ENCODE assay signal across 8 cellular contexts in genomic region chr20:41618807-41619294, GRCh38. TPM values are rescaled to one million over a fixed set of nuclear protein-coding genes. Genes with fewer than 3 reads are reported as not detected.
DNase-seq lines count a peak whose midpoint lies in the region; ATAC-seq and TF ChIP-seq lines count a peak whose summit lies in the region.

No MANE protein-coding gene starts in this region.

- peak overlapping the region; percentile 93 for H3K27ac Mint-ChIP-seq in CD4-positive, alpha-beta T cell
- H3K27ac Mint-ChIP-seq in activated CD8-positive, alpha-beta T cell treated with anti-CD3 and anti-CD28 coated beads for 36 hours: no peak overlapping the region

- H3K4me3 ChIP-seq in HL-60 (replicated peaks; ENCODE audit: insufficient read depth, low read length) (peak overlapping the region; percentile 85), iPS DF 6.9 (ENCODE audit: low read length) (peak overlapping the region; percentile 42; the same call in 1 of the 2 replicates), skeletal muscle cell (ENCODE audit: low read depth, low read length) (peak overlapping the region; percentile 77)

- H3K36me3 ChIP-seq in iPS DF 6.9 (ENCODE audit: control insufficient read depth, insufficient read depth, low read length): no peaks in the 10 kb centered on the region

- DNase-seq in CD4-positive, alpha-beta T cell: peak in 1 of 10 experiments; percentile 3
- DNase-seq in HL-60 (ENCODE audit: low read depth in 1 of 2, low spot score in 1 of 2) (no peak), iPS DF 6.9 (ENCODE audit: low read depth, low spot score) (no peak), skeletal muscle cell (ENCODE audit: low read depth) (no peak), DMS153 (lab: John Stamatoyannopoulos, UW) (no peak)
- no peak for DNase-seq in activated CD8-positive, alpha-beta T cell treated with anti-CD3 and anti-CD28 coated beads for 36 hours

- CTCF ChIA-PET in CD4-positive, alpha-beta T cell (lab: Charles Lee): interaction anchor here (1.1 kb wide), 1 partner anchor 74 kb away, joined by 4 read pairs; no protein-coding TSS in a partner anchor
- CTCF ChIA-PET in activated CD8-positive, alpha-beta T cell treated with anti-CD3 and anti-CD28 coated beads for 36 hours (lab: Charles Lee): interaction anchor here (0.8 to 0.9 kb wide), 2 partner anchors 22 to 74 kb away, joined by 3 to 4 read pairs; no protein-coding TSS in a partner anchor

- H3K27me3 Mint-ChIP-seq in CD4-positive, alpha-beta T cell: no peaks in the 10 kb centered on the region
- no peaks in the 10 kb centered on the region for H3K27me3 Mint-ChIP-seq in activated CD8-positive, alpha-beta T cell treated with anti-CD3 and anti-CD28 coated beads for 36 hours

- H3K4me1 Mint-ChIP-seq in CD4-positive, alpha-beta T cell (ENCODE audit: low read depth): peaks cover 48% of the 10 kb centered on the region
- peaks cover 37% of the 10 kb centered on the region for H3K4me1 Mint-ChIP-seq in activated CD8-positive, alpha-beta T cell treated with anti-CD3 and anti-CD28 coated beads for 36 hours (ENCODE audit: low read depth)

- H3K27me3 ChIP-seq in CD4-positive, alpha-beta T cell (ENCODE audit: control insufficient read depth, insufficient read depth, low read length): no peaks in the 10 kb centered on the region
- no peaks in the 10 kb centered on the region for H3K27me3 ChIP-seq in HL-60 (ENCODE audit: insufficient read depth, poor library complexity, severe bottlenecking)
- no peaks in the 10 kb centered on the region for H3K27me3 ChIP-seq in iPS DF 6.9 (ENCODE audit: control insufficient read depth, insufficient read depth, low read length)

- H3K36me3 Mint-ChIP-seq in CD4-positive, alpha-beta T cell (ENCODE audit: low read depth): peaks cover 11% of the 10 kb centered on the region
- no peaks in the 10 kb centered on the region for H3K36me3 Mint-ChIP-seq in activated CD8-positive, alpha-beta T cell treated with anti-CD3 and anti-CD28 coated beads for 36 hours (ENCODE audit: low read depth)

- no peaks in the 10 kb centered on the region for H3K9me3 Mint-ChIP-seq in CD4-positive, alpha-beta T cell
- H3K9me3 Mint-ChIP-seq in activated CD8-positive, alpha-beta T cell treated with anti-CD3 and anti-CD28 coated beads for 36 hours: no peaks in the 10 kb centered on the region

- no peaks in the 10 kb centered on the region for H3K9me3 ChIP-seq in CD4-positive, alpha-beta T cell (ENCODE audit: control insufficient read depth, low read length)
- no peaks in the 10 kb centered on the region for H3K9me3 ChIP-seq in iPS DF 6.9 (ENCODE audit: control insufficient read depth, insufficient read depth, low read length)

- no peaks in the 10 kb centered on the region for H3K4me1 ChIP-seq in iPS DF 6.9 (ENCODE audit: control insufficient read depth, insufficient read depth, low read length)

- TF ChIP-seq CTCF in CD4-positive, alpha-beta T cell (IDR thresholded peaks at IDR 0.05): no peak
- no peak for TF ChIP-seq CTCF in HL-60 (IDR thresholded peaks at IDR 0.05; ENCODE audit: insufficient read depth, low read length)
- TF ChIP-seq CTCF in activated CD8-positive, alpha-beta T cell treated with anti-CD3 and anti-CD28 coated beads for 36 hours (IDR thresholded peaks at IDR 0.05): no peak

- peak overlapping the region; percentile 85 for H3K4me3 Mint-ChIP-seq in CD4-positive, alpha-beta T cell
- peak overlapping the region; percentile 76 for H3K4me3 Mint-ChIP-seq in activated CD8-positive, alpha-beta T cell treated with anti-CD3 and anti-CD28 coated beads for 36 hours

- no peak overlapping the region for H3K27ac ChIP-seq in CD4-positive, alpha-beta T cell (ENCODE audit: low read depth, low read length)
- H3K27ac ChIP-seq in HL-60 (replicated peaks): no peak overlapping the region
- no peak overlapping the region for H3K27ac ChIP-seq in iPS DF 6.9 (ENCODE audit: low read length)

- POLR2A ChIA-PET in CD4-positive, alpha-beta T cell (lab: Charles Lee): interaction anchor here (0.6 to 3.5 kb wide), 21 partner anchors 10 to 477 kb away, joined by 3 to 78 read pairs (median 3); no protein-coding TSS in a partner anchor
- POLR2A ChIA-PET in activated CD8-positive, alpha-beta T cell treated with anti-CD3 and anti-CD28 coated beads for 36 hours (lab: Charles Lee): interaction anchor here (0.5 to 2.1 kb wide), 4 partner anchors 9 to 180 kb away, joined by 3 to 6 read pairs (median 4); no protein-coding TSS in a partner anchor

- intact Hi-C loops in CD4-positive, alpha-beta T cell (cut with DNase I, micrococcal nuclease): loop anchor here (2.0 to 10.0 kb wide), 6 partner anchors 73 to 1836 kb away; partner anchors contain the start of genes SRSF6 (in 1 of the 2), TOP1 (in 1 of the 2) and ZHX3 (in 1 of the 2)
- intact Hi-C loops in activated CD8-positive, alpha-beta T cell treated with anti-CD3 and anti-CD28 coated beads for 36 hours (cut with micrococcal nuclease): loop anchor here (10.0 kb wide), 1 partner anchor 174 kb away; no protein-coding TSS in a partner anchor

- no CpG with 5 or more reads among the region's 30 CpGs for WGBS in iPS DF 6.9 (ENCODE audit: insufficient coverage, insufficient read length)

- ATAC-seq in CD4-positive, alpha-beta T cell (ENCODE audit: poor library complexity): no peak
- no peak for ATAC-seq in activated CD8-positive, alpha-beta T cell treated with anti-CD3 and anti-CD28 coated beads for 36 hours
- ATAC-seq in HG02588 (IDR thresholded peaks at IDR 0.05; ENCODE audit: unreplicated experiment) (no peak), HG03139 (IDR thresholded peaks at IDR 0.05; ENCODE audit: unreplicated experiment) (no peak)

RNA-seq across cellular contexts. Expression of gene CHD6, which starts 0.7 kb away (rescaled TPM):
- 100 to 1,000 TPM; 114 to 126 TPM for total RNA-seq in CD4-positive, alpha-beta T cell
- 10 to 100 TPM; 25.4 to 28.2 TPM for total RNA-seq in activated CD8-positive, alpha-beta T cell treated with anti-CD3 and anti-CD28 coated beads for 36 hours
